22 cellular contexts compared by ENCODE assay signal in the genomic region with DNA sequence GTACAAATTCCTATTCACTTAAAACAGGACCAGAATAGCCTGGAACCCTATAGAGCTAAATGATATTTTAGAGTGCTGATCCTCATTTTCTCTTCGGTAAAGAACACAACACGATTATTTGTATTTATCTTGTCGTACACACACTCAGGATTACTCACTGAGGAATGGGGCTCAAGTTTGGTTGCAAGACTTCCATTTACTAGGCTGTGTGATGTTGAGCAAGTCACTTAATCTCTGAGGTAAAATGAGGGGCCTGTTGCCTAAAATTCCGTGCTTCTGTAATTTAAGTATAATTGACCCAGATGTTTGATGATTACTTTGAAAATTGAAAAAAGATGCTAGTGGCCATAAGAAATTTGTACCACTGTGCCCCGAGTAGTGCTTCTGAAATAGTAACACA.
"Had no signal": no experiment of that assay in that cellular context is flagged by ENCODE, and none has a peak within 500 bp of the region (broad histone marks: within the 10 kb centered on the region; RNA-seq: fewer than 3 reads in every experiment).

No MANE protein-coding gene starts in this region.

- H3K27ac ChIP-seq: adrenal gland, breast epithelium, PC-9 had no signal

- H3K4me3 ChIP-seq: adrenal gland, breast epithelium, PC-9 had no signal

- ATAC-seq: activated T-cell treated with anti-CD3 and anti-CD28 coated beads, Interleukin-2, amount 50 U/mL, for 72 hours; T-helper 17 cell had no signal

- H3K27me3 ChIP-seq: adrenal gland, breast epithelium had no signal

- H3K36me3 ChIP-seq: adrenal gland, breast epithelium had no signal

- DNase-seq: activated CD4-positive, alpha-beta memory T cell treated with anti-CD3 and anti-CD28 coated beads for 36 hours; activated CD4-positive, alpha-beta T cell treated with anti-CD3 and anti-CD28 coated beads, Interleukin-2, amount 10 ng/mL, durations not matched to agents 7 days and 5 days; activated CD4-positive, CD25-positive, alpha-beta regulatory T cell; activated naive CD4-positive, alpha-beta T cell treated with anti-CD3 and anti-CD28 coated beads, Interleukin-2, amount 50 U/mL, for 16 hours; activated naive CD8-positive, alpha-beta T cell treated with anti-CD3 and anti-CD28 coated beads, Interleukin-2, amount 10 ng/mL, durations not matched to agents 7 days and 5 days; activated T-cell treated with anti-CD3 and anti-CD28 coated beads, Interleukin-2, amount 50 U/mL, for 72 hours; adrenal gland; aorta; caudate nucleus; MM.1S; NCI-H1105; NCI-H1436; NCI-H1694 treated with DMSO at 0.1 percent for 48 hours; NCI-H2029 treated with DMSO at 0.1 percent for 48 hours; NCI-H345; NCI-H510A treated with DMSO at 0.1 percent for 48 hours; NCI-H69; PC-9; SHP77 treated with DMSO at 0.1 percent for 48 hours; T-helper 17 cell; T-helper 9 cell had no signal

- H3K4me1 ChIP-seq: breast epithelium had no signal

- H3K9me3 ChIP-seq: adrenal gland, breast epithelium had no signal

- H3K4me2 ChIP-seq: PC-9 had no signal

- H2AFZ ChIP-seq: PC-9 had no signal
